In genomic region chr5:79514391-79515105, GRCh38 we compare ENCODE assay signal across 8 cellular contexts. TPM values are rescaled to one million over a fixed set of nuclear protein-coding genes. Genes with fewer than 3 reads are reported as not detected.
DNase-seq lines count a peak whose midpoint lies in the region; ATAC-seq and TF ChIP-seq lines count a peak whose summit lies in the region.

No MANE protein-coding gene starts in this region.

- intact Hi-C loops in naive thymus-derived CD4-positive, alpha-beta T cell (cut with micrococcal nuclease) = loop anchor here (1.0 to 10.0 kb wide), 16 partner anchors 98 to 1788 kb away; partner anchors contain the start of genes MTX3 (in 2 of the 2), TENT2 (in 2 of the 2), ZCCHC9 (in 2 of the 2) and AP3B1 (in 1 of the 2)

- peak overlapping the region; percentile 95 for H2AFZ ChIP-seq in DND-41 (ENCODE audit: low read depth, low read length)
- peak overlapping the region; percentile 74 for H2AFZ ChIP-seq in fibroblast of lung (ENCODE audit: low read length)

- peaks cover 13% of the 10 kb centered on the region for H3K27me3 Mint-ChIP-seq in activated T-helper 17 cell treated with anti-CD3 and anti-CD28 coated beads, Interleukin-2, amount 50 U/mL, for 72 hours
- H3K27me3 Mint-ChIP-seq in naive thymus-derived CD4-positive, alpha-beta T cell = peaks cover 0 to 27% (median 23%) of the 10 kb centered on the region in 5 donors
- peaks cover 14 to 22% of the 10 kb centered on the region in 2 donors for H3K27me3 Mint-ChIP-seq in stimulated activated naive B cell treated with anti-CD40 and anti-IgM and Interleukin-4, amounts not matched to agents 10 μg/mL and 1 μg/mL and 100 μg/mL, for 72 hours

- H3K36me3 ChIP-seq in DND-41 (ENCODE audit: insufficient read depth, low read length) (no peaks in the 10 kb centered on the region), KOPT-K1 (ENCODE audit: insufficient read depth, low read length) (no peaks in the 10 kb centered on the region), fibroblast of lung (ENCODE audit: control insufficient read depth, insufficient read depth, low read length) (no peaks in the 10 kb centered on the region)
- no peaks in the 10 kb centered on the region for H3K36me3 ChIP-seq in naive thymus-derived CD4-positive, alpha-beta T cell (ENCODE audit: control insufficient read depth in 2 of 3, insufficient read depth in 3 of 3, low read length in 3 of 3)

- H3K79me2 ChIP-seq in DND-41 (ENCODE audit: insufficient read depth, low read length) (peaks cover 31% of the 10 kb centered on the region), fibroblast of lung (ENCODE audit: control insufficient read depth, insufficient read depth, low read length) (no peaks in the 10 kb centered on the region)

- H3K4me3 ChIP-seq in DND-41 (ENCODE audit: low read depth in 1 of 2, low read length in 2 of 2) (peak overlapping the region; percentile 73 to 76), fibroblast of lung (replicated peaks in 1 of 4; ENCODE audit: control extremely low read depth in 1 of 4, insufficient read depth in 1 of 4, low read depth in 3 of 4, low read length in 4 of 4) (peak overlapping the region; percentile 76 to 83 (median 78))
- peak overlapping the region; percentile 71 for H3K4me3 ChIP-seq in naive thymus-derived CD4-positive, alpha-beta T cell (ENCODE audit: low read length)

- H3K27ac Mint-ChIP-seq in activated T-helper 17 cell treated with anti-CD3 and anti-CD28 coated beads, Interleukin-2, amount 50 U/mL, for 72 hours = peak overlapping the region; percentile 97
- H3K27ac Mint-ChIP-seq in naive thymus-derived CD4-positive, alpha-beta T cell = peak overlapping the region; percentile 93 to 99 (median 98)
- peak overlapping the region; percentile 99 for H3K27ac Mint-ChIP-seq in stimulated activated naive B cell treated with anti-CD40 and anti-IgM and Interleukin-4, amounts not matched to agents 10 μg/mL and 1 μg/mL and 100 μg/mL, for 72 hours

- ATAC-seq in DND-41 (ENCODE audit: insufficient read depth, low read depth) = peak; percentile 70
- peak; percentile 80 for ATAC-seq in GM21825 (IDR thresholded peaks at IDR 0.05; ENCODE audit: unreplicated experiment)
- peak; percentile 89 for ATAC-seq in activated T-helper 17 cell treated with anti-CD3 and anti-CD28 coated beads, Interleukin-2, amount 50 U/mL, for 72 hours (replicated peaks)
- ATAC-seq in naive thymus-derived CD4-positive, alpha-beta T cell = peak; percentile 91
- peak; percentile 85 to 86 for ATAC-seq in stimulated activated naive B cell treated with anti-CD40 and anti-IgM and Interleukin-4, amounts not matched to agents 10 μg/mL and 1 μg/mL and 100 μg/mL, for 72 hours (replicated peaks)

- H4K20me1 ChIP-seq in DND-41 (ENCODE audit: insufficient read depth, low read length) (no peaks in the 10 kb centered on the region), fibroblast of lung (ENCODE audit: control insufficient read depth, extremely low read depth, insufficient read depth, low read length) (no peaks in the 10 kb centered on the region)

- peak overlapping the region; percentile 97 for H3K4me3 Mint-ChIP-seq in activated T-helper 17 cell treated with anti-CD3 and anti-CD28 coated beads, Interleukin-2, amount 50 U/mL, for 72 hours
- H3K4me3 Mint-ChIP-seq in naive thymus-derived CD4-positive, alpha-beta T cell = peak overlapping the region; percentile 88 to 99 (median 98)
- H3K4me3 Mint-ChIP-seq in stimulated activated naive B cell treated with anti-CD40 and anti-IgM and Interleukin-4, amounts not matched to agents 10 μg/mL and 1 μg/mL and 100 μg/mL, for 72 hours = peak overlapping the region; percentile 85 to 98

- no peaks in the 10 kb centered on the region for H3K27me3 ChIP-seq in DND-41 (ENCODE audit: insufficient read depth, low read length, poor library complexity)
- no peaks in the 10 kb centered on the region for H3K27me3 ChIP-seq in fibroblast of lung (ENCODE audit: control insufficient read depth, insufficient read depth, low read length)
- H3K27me3 ChIP-seq in naive thymus-derived CD4-positive, alpha-beta T cell (ENCODE audit: control insufficient read depth in 2 of 2, insufficient read depth in 2 of 2, low read length in 2 of 2) = peaks cover 0 to 7% of the 10 kb centered on the region in 2 donors

- H3K4me1 ChIP-seq in DND-41 (ENCODE audit: insufficient read depth, low read length) (peaks cover 75% of the 10 kb centered on the region), fibroblast of lung (ENCODE audit: control insufficient read depth, extremely low read depth, insufficient read depth, low read length) (peaks cover 6% of the 10 kb centered on the region)
- peaks cover 4 to 26% of the 10 kb centered on the region in 2 donors for H3K4me1 ChIP-seq in naive thymus-derived CD4-positive, alpha-beta T cell (ENCODE audit: control insufficient read depth in 2 of 2, insufficient read depth in 2 of 2, low read length in 2 of 2)

- H3K27ac ChIP-seq in DND-41 (ENCODE audit: low read length) (peak overlapping the region; percentile 84), KOPT-K1 (ENCODE audit: low read depth, low read length, poor library complexity, severe bottlenecking) (peak overlapping the region; percentile 71), fibroblast of lung (ENCODE audit: insufficient read depth, low read length) (peak overlapping the region; percentile 85)
- H3K27ac ChIP-seq in naive thymus-derived CD4-positive, alpha-beta T cell (ENCODE audit: low read depth, low read length) = peak overlapping the region; percentile 97

- TF ChIP-seq CTCF in DND-41 (IDR thresholded peaks at IDR 0.05; ENCODE audit: borderline replicate concordance, extremely low read depth, low read length, poor library complexity, severe bottlenecking) = no peak
- no peak for TF ChIP-seq CTCF in fibroblast of lung (conservative IDR thresholded peaks at IDR 0.05 in 1 of 2, IDR thresholded peaks at IDR 0.05 in 1 of 2; ENCODE audit: low read depth in 1 of 2, low read length in 2 of 2)

- peaks cover 12% of the 10 kb centered on the region for H3K4me1 Mint-ChIP-seq in activated T-helper 17 cell treated with anti-CD3 and anti-CD28 coated beads, Interleukin-2, amount 50 U/mL, for 72 hours
- H3K4me1 Mint-ChIP-seq in naive thymus-derived CD4-positive, alpha-beta T cell = peaks cover 6 to 53% (median 40%) of the 10 kb centered on the region in 7 donors
- peaks cover 14 to 41% of the 10 kb centered on the region in 2 donors for H3K4me1 Mint-ChIP-seq in stimulated activated naive B cell treated with anti-CD40 and anti-IgM and Interleukin-4, amounts not matched to agents 10 μg/mL and 1 μg/mL and 100 μg/mL, for 72 hours

- H3K9me3 ChIP-seq in DND-41 (ENCODE audit: insufficient read depth, low read length, severe bottlenecking) (no peaks in the 10 kb centered on the region), KOPT-K1 (ENCODE audit: insufficient read depth, low read length, poor library complexity, severe bottlenecking) (no peaks in the 10 kb centered on the region), fibroblast of lung (ENCODE audit: control insufficient read depth, insufficient read depth, low read depth, low read length) (no peaks in the 10 kb centered on the region)
- H3K9me3 ChIP-seq in naive thymus-derived CD4-positive, alpha-beta T cell (ENCODE audit: control insufficient read depth in 2 of 3, low read length in 3 of 3) = no peaks in the 10 kb centered on the region

- CTCF ChIA-PET in naive thymus-derived CD4-positive, alpha-beta T cell (lab: Charles Lee) = interaction anchor here (1.0 kb wide), 1 partner anchor 343 kb away, joined by 3 read pairs; no protein-coding TSS in a partner anchor

- POLR2A ChIA-PET in naive thymus-derived CD4-positive, alpha-beta T cell (lab: Charles Lee) = interaction anchor here (0.5 to 1.6 kb wide), 7 partner anchors 10 to 1788 kb away, joined by 3 to 10 read pairs (median 5); partner anchors contain the start of gene TENT2

- H3K9ac ChIP-seq in DND-41 (ENCODE audit: low read depth, low read length) (peak overlapping the region; percentile 76), fibroblast of lung (ENCODE audit: insufficient read depth, low read length) (peak overlapping the region; percentile 90)

- peak overlapping the region; percentile 90 for H3K4me2 ChIP-seq in DND-41 (ENCODE audit: insufficient read depth, low read length)
- peak overlapping the region; percentile 96 for H3K4me2 ChIP-seq in fibroblast of lung (ENCODE audit: extremely low read depth, insufficient read depth, low read length)

- H3K36me3 Mint-ChIP-seq in activated T-helper 17 cell treated with anti-CD3 and anti-CD28 coated beads, Interleukin-2, amount 50 U/mL, for 72 hours (ENCODE audit: low read depth) = peaks cover 6% of the 10 kb centered on the region
- no peaks in the 10 kb centered on the region for H3K36me3 Mint-ChIP-seq in naive thymus-derived CD4-positive, alpha-beta T cell
- peaks cover 2 to 3% of the 10 kb centered on the region in 2 donors for H3K36me3 Mint-ChIP-seq in stimulated activated naive B cell treated with anti-CD40 and anti-IgM and Interleukin-4, amounts not matched to agents 10 μg/mL and 1 μg/mL and 100 μg/mL, for 72 hours

- DNase-seq in DND-41 (peak; percentile 91), RKO (ENCODE audit: low spot score) (peak; percentile 95), fibroblast of lung (ENCODE audit: low read depth in 2 of 2) (peak; percentile 95 to 97)
- DNase-seq in naive thymus-derived CD4-positive, alpha-beta T cell = peak; percentile 80 to 94 (median 91)
- peak; percentile 89 for DNase-seq in stimulated activated naive B cell treated with anti-CD40 and anti-IgM and Interleukin-4, amounts not matched to agents 10 μg/mL and 1 μg/mL and 100 μg/mL, for 72 hours

- H3K9me3 Mint-ChIP-seq in activated T-helper 17 cell treated with anti-CD3 and anti-CD28 coated beads, Interleukin-2, amount 50 U/mL, for 72 hours = no peaks in the 10 kb centered on the region
- H3K9me3 Mint-ChIP-seq in naive thymus-derived CD4-positive, alpha-beta T cell = peaks cover 0 to 4% (median 0%) of the 10 kb centered on the region in 11 donors
- peaks cover 0 to 1% of the 10 kb centered on the region in 2 donors for H3K9me3 Mint-ChIP-seq in stimulated activated naive B cell treated with anti-CD40 and anti-IgM and Interleukin-4, amounts not matched to agents 10 μg/mL and 1 μg/mL and 100 μg/mL, for 72 hours

RNA-seq across cellular contexts. Expression of gene HOMER1, which starts 0.6 kb away (rescaled TPM):
- total RNA-seq in activated T-helper 17 cell treated with anti-CD3 and anti-CD28 coated beads, Interleukin-2, amount 50 U/mL, for 72 hours = 1 to 10 TPM; 2.3 to 6.0 TPM
- 6.8 and 8.7 TPM in 2 replicates for total RNA-seq in fibroblast of lung
- 3.8 and 3.9 TPM in 2 replicates for polyA plus RNA-seq in fibroblast of lung
- polyA plus RNA-seq in fibroblast of lung (2012) = 2.6 and 3.0 TPM in 2 replicates
- 0.12 and 1.9 TPM in 2 replicates for polyA minus RNA-seq in fibroblast of lung (ENCODE audit: low replicate concordance)
- 1 to 10 TPM; 1.9 to 4.3 (median 3.4) TPM for total RNA-seq in naive thymus-derived CD4-positive, alpha-beta T cell
- 1 to 10 TPM in 1 of 2 donors, under 1 TPM in 1; 0.83 to 1.4 TPM for polyA plus RNA-seq in naive thymus-derived CD4-positive, alpha-beta T cell

Comparison
In these comparisons a context has a peak if more than half of its experiments do, and no peak if none do; other contexts are left out.
1. Peak in every context shown above with its lines: DNase-seq, ATAC-seq, H3K4me3 ChIP-seq and H3K27ac ChIP-seq.